ENCODE assay signal across 9 cellular contexts in genomic region chr9:127853312-127854168, GRCh38. TPM values are rescaled to one million over a fixed set of nuclear protein-coding genes. Genes with fewer than 3 reads are reported as not detected.
A peak's percentile ranks its signal among the peaks of the same experiment; 100 is the strongest.
DNase-seq lines count a peak whose midpoint lies in the region; ATAC-seq, FAIRE-seq and TF ChIP-seq lines count a peak whose summit lies in the region.
"Had no signal": no experiment of that assay in that cellular context is flagged by ENCODE, and none has a peak within 500 bp of the region (broad histone marks: within the 10 kb centered on the region; RNA-seq: fewer than 3 reads in every experiment).

No MANE protein-coding gene starts in this region.

- H3K4me1 ChIP-seq in K562 (replicated peaks in 1 of 2; ENCODE audit: control insufficient read depth in 2 of 2, insufficient read depth in 2 of 2, low read length in 2 of 2) (peaks cover 16 to 38% of the 10 kb centered on the region in 2 experiments), right lobe of liver (peaks cover 0 to 6% (median 4%) of the 10 kb centered on the region in 4 donors), testis (peaks cover 26% of the 10 kb centered on the region)

- in situ Hi-C loops in K562 (cut with MboI): no loop called here

- no peaks in the 10 kb centered on the region for H3K79me2 ChIP-seq in K562 (ENCODE audit: control insufficient read depth, insufficient read depth, low read length)

- H4K20me1 ChIP-seq in K562 (replicated peaks; ENCODE audit: control insufficient read depth, insufficient read depth, low read length): no peaks in the 10 kb centered on the region

- peaks cover 20% of the 10 kb centered on the region for H3K4me1 Mint-ChIP-seq in T-helper 1 cell treated with Interleukin-12 subunit alpha and Interleukin-12 subunit beta and Interleukin-4 antibody, amounts not matched to agents 30 μg/mL and 1 μg/mL, for 36 hours (ENCODE audit: low read depth)

- peak overlapping the region in 1 of 2 experiments; percentile 76; a peak in 1 of 4 replicates for H3K9ac ChIP-seq in K562 (ENCODE audit: insufficient read depth in 1 of 2, low read depth in 2 of 2, low read length in 2 of 2)

- H3K4me2 ChIP-seq in K562 (ENCODE audit: insufficient read depth, low read length): no peak overlapping the region

- no TSS peak for BruUV-seq in K562 (replicated peaks; lab: Mats Ljungman, UMichigan)

- no peaks in the 10 kb centered on the region for H3K9me1 ChIP-seq in K562 (ENCODE audit: control insufficient read depth, insufficient read depth, low read length)

- CTCF ChIA-PET in K562 (lab: Yijun Ruan, JAX; ENCODE audit: low intra/inter-chr PET ratio): no interaction called here

- no peak for TF ChIP-seq RAD21 in K562 (CRISPR knock-in tag; conservative IDR thresholded peaks at IDR 0.05 in 1 of 2, IDR thresholded peaks at IDR 0.05 in 1 of 2)

- H3K4me3 Mint-ChIP-seq in T-helper 1 cell treated with Interleukin-12 subunit alpha and Interleukin-12 subunit beta and Interleukin-4 antibody, amounts not matched to agents 30 μg/mL and 1 μg/mL, for 36 hours: peak overlapping the region; percentile 87

- 54% methylated on average over 13 of the region's 13 CpGs for WGBS in K562 (ENCODE audit: insufficient coverage, low coverage, missing lambda C conversion rate)
- WGBS in right lobe of liver (ENCODE audit: insufficient coverage, low coverage, low lambda C conversion rate, missing lambda C conversion rate): 0% methylated on average over 1 of the region's 13 CpGs
- WGBS in testis, 2 donors: 30 to 64% methylated on average over 10 to 13 of the region's 13 CpGs

- TF ChIP-seq CTCF in K562 (IDR thresholded peaks at IDR 0.05 in 2 of 3, conservative IDR thresholded peaks at IDR 0.05 in 1 of 3; ENCODE audit: insufficient read depth in 2 of 3, low read depth in 1 of 3, low read length in 3 of 3) (no peak), right lobe of liver (IDR thresholded peaks at IDR 0.05) (no peak), testis (IDR thresholded peaks at IDR 0.05) (no peak)

- no peak overlapping the region for H3K4me3 ChIP-seq in K562
- H3K4me3 ChIP-seq in right lobe of liver: peak overlapping the region; percentile 52 to 58 (median 53)
- H3K4me3 ChIP-seq in testis: peak overlapping the region; percentile 72 to 83

- no peak for DNase-seq in T-helper 1 cell
- no peak for DNase-seq in K562 (ENCODE audit: extremely low read depth in 1 of 4, low spot score in 3 of 4)
- no peak for DNase-seq in right lobe of liver
- no peak for DNase-seq in testis
- no peak for DNase-seq in kidney glomerular epithelial cell (lab: John Stamatoyannopoulos, UW)
- no peak for DNase-seq in SKM-1 (lab: John Stamatoyannopoulos, UW; ENCODE audit: unreplicated experiment)

- POLR2A ChIA-PET in K562 (lab: Yijun Ruan, JAX): interaction anchor here (0.7 to 1.4 kb wide), 3 partner anchors 13 to 509 kb away, joined by 3 to 6 read pairs (median 3); no protein-coding TSS in a partner anchor

- no peak overlapping the region for H3K27ac ChIP-seq in K562 (ENCODE audit: extremely low read depth, low read depth, low read length)
- H3K27ac ChIP-seq in right lobe of liver: peak overlapping the region; percentile 30 to 78 (median 53)
- peak overlapping the region; percentile 88 to 93 for H3K27ac ChIP-seq in testis

- TF ChIP-seq POLR2A in K562 (conservative IDR thresholded peaks at IDR 0.05): no peak
- no peak for TF ChIP-seq POLR2A in right lobe of liver (IDR thresholded peaks at IDR 0.05)
- no peak for TF ChIP-seq POLR2A in testis (IDR thresholded peaks at IDR 0.05)

- H2AFZ ChIP-seq in K562 (ENCODE audit: low read depth, low read length): no peak overlapping the region

- H3K36me3 ChIP-seq in K562 (ENCODE audit: control insufficient read depth, insufficient read depth, low read length) (no peaks in the 10 kb centered on the region), right lobe of liver (no peaks in the 10 kb centered on the region), testis (ENCODE audit: low read depth, missing control alignments) (no peaks in the 10 kb centered on the region)

- no peak for TF ChIP-seq EP300 in K562 (IDR thresholded peaks at IDR 0.05; ENCODE audit: low read length)

- ATAC-seq in K562 (no peak), right lobe of liver (no peak), GM18517 (IDR thresholded peaks at IDR 0.05; ENCODE audit: unreplicated experiment) (no peak)

- no peak for FAIRE-seq in K562 (lab: Jason Lieb, UNC)
- FAIRE-seq: A204.1 had no signal

- H3K27ac Mint-ChIP-seq in T-helper 1 cell treated with Interleukin-12 subunit alpha and Interleukin-12 subunit beta and Interleukin-4 antibody, amounts not matched to agents 30 μg/mL and 1 μg/mL, for 36 hours: peak overlapping the region; percentile 79

- H3K9me3 Mint-ChIP-seq in T-helper 1 cell treated with Interleukin-12 subunit alpha and Interleukin-12 subunit beta and Interleukin-4 antibody, amounts not matched to agents 30 μg/mL and 1 μg/mL, for 36 hours: peaks cover 15% of the 10 kb centered on the region

- H3K27me3 Mint-ChIP-seq in T-helper 1 cell treated with Interleukin-12 subunit alpha and Interleukin-12 subunit beta and Interleukin-4 antibody, amounts not matched to agents 30 μg/mL and 1 μg/mL, for 36 hours (ENCODE audit: low read depth): no peaks in the 10 kb centered on the region

- H3K27me3 ChIP-seq in K562 (ENCODE audit: control insufficient read depth in 2 of 2, insufficient read depth in 2 of 2, low read length in 2 of 2): no peaks in the 10 kb centered on the region
- H3K27me3 ChIP-seq in right lobe of liver: no peaks in the 10 kb centered on the region
- no peaks in the 10 kb centered on the region for H3K27me3 ChIP-seq in testis

- intact Hi-C loops in K562 (cut with micrococcal nuclease) (no loop called here), right lobe of liver (cut with DNase I) (no loop called here), testis (cut with DNase I; ENCODE audit: low total_unique reads) (no loop called here)

- H3K9me3 ChIP-seq in K562 (replicated peaks; ENCODE audit: control insufficient read depth, insufficient read depth, low read depth, low read length): peaks cover 15% of the 10 kb centered on the region
- no peaks in the 10 kb centered on the region for H3K9me3 ChIP-seq in right lobe of liver
- no peaks in the 10 kb centered on the region for H3K9me3 ChIP-seq in testis

- peaks cover 18% of the 10 kb centered on the region for H3K36me3 Mint-ChIP-seq in T-helper 1 cell treated with Interleukin-12 subunit alpha and Interleukin-12 subunit beta and Interleukin-4 antibody, amounts not matched to agents 30 μg/mL and 1 μg/mL, for 36 hours (ENCODE audit: low read depth)

RNA-seq across cellular contexts. Expression of gene ENG, which starts 0.9 kb away (rescaled TPM):
- 0.51 and 0.69 TPM in 2 replicates for total RNA-seq in K562 (2011; cell fraction: chromatin; rRNA removed; ENCODE audit: low replicate concordance)
- 0.50 and 1.1 TPM in 2 replicates for total RNA-seq in K562 (2011; cell fraction: nucleolus; rRNA removed)
- not detected in 2 replicates for total RNA-seq in K562 (2011; cell fraction: nucleoplasm; rRNA removed)
- total RNA-seq in K562 (2014; rRNA removed): 0.16 and 0.23 TPM in 2 replicates
- total RNA-seq in K562 (2014; rRNA removed; fragmentation: Illumina TruSeq; extraction: Trizol): 0.07 TPM in 1 of 2 replicates, not detected in the other
- 0.04 TPM in 1 of 2 replicates, not detected in the other for total RNA-seq in K562 (2015; rRNA removed; fragmentation: Illumina TruSeq; extraction: Trizol)
- total RNA-seq in K562 (2021): 0.40 and 0.51 TPM in 2 replicates
- 0.14 and 0.27 TPM in 2 replicates for polyA plus RNA-seq in K562 (2011; rRNA removed)
- 0.19 TPM in 2 replicates for polyA plus RNA-seq in K562 (2011; cell fraction: cytosol; rRNA removed)
- polyA plus RNA-seq in K562 (2011; cell fraction: nucleus; rRNA removed): 0.21 and 0.33 TPM in 2 replicates
- 0.73 and 1.6 TPM in 2 replicates for polyA plus RNA-seq in K562 (2012)
- 0.24 and 0.28 TPM in 2 replicates for polyA plus RNA-seq in K562 (2014; fragmentation: Illumina TruSeq; extraction: Trizol)
- polyA plus RNA-seq in K562 (2014; fragmentation: Nextera tagmentation; extraction: Ambion mirVana): under 1 TPM in 1 of 2 experiments, not detected in 1; 0.13 TPM
- polyA plus RNA-seq in K562 (2014; rRNA removed): 0.13 TPM in 1 of 2 replicates, not detected in the other
- 0.06 TPM in 1 of 2 replicates, not detected in the other for polyA minus RNA-seq in K562 (2011; rRNA and poly(A)+ RNA removed)
- 0.64 TPM in 1 of 2 replicates, not detected in the other for polyA minus RNA-seq in K562 (2011; cell fraction: cytosol; rRNA and poly(A)+ RNA removed)
- not detected in 2 replicates for polyA minus RNA-seq in K562 (2011; cell fraction: nucleus; rRNA and poly(A)+ RNA removed)
- 10 to 100 TPM; 27.4 to 90.1 (median 54.1) TPM for total RNA-seq in right lobe of liver
- total RNA-seq in testis: 100 to 1,000 TPM; 132 to 214 TPM
- polyA plus RNA-seq in testis (ENCODE audit: insufficient read depth, low read depth, low replicate concordance): 144 TPM

RNA-seq across cellular contexts. Expression of gene AK1, which starts 23.9 kb away (rescaled TPM):
- 1.9 and 7.3 TPM in 2 replicates for total RNA-seq in K562 (2011; cell fraction: chromatin; rRNA removed; ENCODE audit: low replicate concordance)
- total RNA-seq in K562 (2011; cell fraction: nucleolus; rRNA removed): 7.1 and 11.2 TPM in 2 replicates
- 3.7 and 5.5 TPM in 2 replicates for total RNA-seq in K562 (2011; cell fraction: nucleoplasm; rRNA removed)
- total RNA-seq in K562 (2014; rRNA removed): 33.2 and 56.5 TPM in 2 replicates
- total RNA-seq in K562 (2014; rRNA removed; fragmentation: Illumina TruSeq; extraction: Trizol): 15.1 and 22.6 TPM in 2 replicates
- total RNA-seq in K562 (2015; rRNA removed; fragmentation: Illumina TruSeq; extraction: Trizol): 38.7 and 39.0 TPM in 2 replicates
- total RNA-seq in K562 (2021): 67.6 and 71.8 TPM in 2 replicates
- polyA plus RNA-seq in K562 (2011; rRNA removed): 37.2 and 44.6 TPM in 2 replicates
- 48.4 and 109 TPM in 2 replicates for polyA plus RNA-seq in K562 (2011; cell fraction: cytosol; rRNA removed)
- polyA plus RNA-seq in K562 (2011; cell fraction: nucleus; rRNA removed): 29.2 and 57.2 TPM in 2 replicates
- polyA plus RNA-seq in K562 (2012): 69.4 and 83.0 TPM in 2 replicates
- polyA plus RNA-seq in K562 (2014; fragmentation: Illumina TruSeq; extraction: Trizol): 68.8 and 76.7 TPM in 2 replicates
- polyA plus RNA-seq in K562 (2014; fragmentation: Nextera tagmentation; extraction: Ambion mirVana): 10 to 100 TPM; 10.1 to 38.9 TPM
- 58.1 and 73.2 TPM in 2 replicates for polyA plus RNA-seq in K562 (2014; rRNA removed)
- 10.3 and 14.5 TPM in 2 replicates for polyA minus RNA-seq in K562 (2011; rRNA and poly(A)+ RNA removed)
- polyA minus RNA-seq in K562 (2011; cell fraction: cytosol; rRNA and poly(A)+ RNA removed): 11.4 and 13.5 TPM in 2 replicates
- polyA minus RNA-seq in K562 (2011; cell fraction: nucleus; rRNA and poly(A)+ RNA removed): 1.2 and 2.1 TPM in 2 replicates
- 10 to 100 TPM; 31.4 to 78.6 (median 51.7) TPM for total RNA-seq in right lobe of liver
- 100 to 1,000 TPM in 1 of 2 donors, 10 to 100 TPM in 1; 86.7 to 103 TPM for total RNA-seq in testis
- polyA plus RNA-seq in testis (ENCODE audit: insufficient read depth, low read depth, low replicate concordance): 154 TPM

RNA-seq across cellular contexts. Expression of gene ST6GALNAC6, which starts 45.9 kb away (rescaled TPM):
- 18.9 and 41.8 TPM in 2 replicates for total RNA-seq in K562 (2011; cell fraction: chromatin; rRNA removed; ENCODE audit: low replicate concordance)
- 25.3 and 31.9 TPM in 2 replicates for total RNA-seq in K562 (2011; cell fraction: nucleolus; rRNA removed)
- total RNA-seq in K562 (2011; cell fraction: nucleoplasm; rRNA removed): 19.5 and 22.4 TPM in 2 replicates
- total RNA-seq in K562 (2014; rRNA removed) (13.0 and 16.0 TPM in 2 replicates), K562 (2014; rRNA removed; fragmentation: Illumina TruSeq; extraction: Trizol) (6.4 and 8.2 TPM in 2 replicates), K562 (2015; rRNA removed; fragmentation: Illumina TruSeq; extraction: Trizol) (16.8 and 17.0 TPM in 2 replicates), K562 (2021) (17.3 and 18.7 TPM in 2 replicates), right lobe of liver (10 to 100 TPM; 22.5 to 40.3 (median 29.8) TPM), testis (10 to 100 TPM; 46.3 to 70.3 TPM)
- polyA plus RNA-seq in K562 (2011; rRNA removed) (23.0 and 23.7 TPM in 2 replicates), K562 (2014; fragmentation: Illumina TruSeq; extraction: Trizol) (14.5 and 15.6 TPM in 2 replicates), K562 (2014; fragmentation: Nextera tagmentation; extraction: Ambion mirVana) (under 1 TPM; 0.13 to 0.20 TPM), K562 (2014; rRNA removed) (16.4 and 19.0 TPM in 2 replicates), testis (ENCODE audit: insufficient read depth, low read depth, low replicate concordance) (43.0 TPM)
- 30.5 and 46.9 TPM in 2 replicates for polyA plus RNA-seq in K562 (2011; cell fraction: cytosol; rRNA removed)
- polyA plus RNA-seq in K562 (2011; cell fraction: nucleus; rRNA removed): 51.3 and 78.0 TPM in 2 replicates
- polyA plus RNA-seq in K562 (2012): 13.2 and 13.7 TPM in 2 replicates
- 5.5 and 6.3 TPM in 2 replicates for polyA minus RNA-seq in K562 (2011; rRNA and poly(A)+ RNA removed)
- 3.5 and 5.2 TPM in 2 replicates for polyA minus RNA-seq in K562 (2011; cell fraction: cytosol; rRNA and poly(A)+ RNA removed)
- polyA minus RNA-seq in K562 (2011; cell fraction: nucleus; rRNA and poly(A)+ RNA removed): 10.4 and 11.2 TPM in 2 replicates

RNA-seq across cellular contexts. Expression of gene FPGS, which starts 50.9 kb away (rescaled TPM):
- 82.8 and 192 TPM in 2 replicates for total RNA-seq in K562 (2011; cell fraction: chromatin; rRNA removed; ENCODE audit: low replicate concordance)
- total RNA-seq in K562 (2011; cell fraction: nucleolus; rRNA removed): 117 and 131 TPM in 2 replicates
- total RNA-seq in K562 (2011; cell fraction: nucleoplasm; rRNA removed): 76.6 and 93.6 TPM in 2 replicates
- total RNA-seq in K562 (2014; rRNA removed): 77.1 and 91.1 TPM in 2 replicates
- 19.7 and 32.6 TPM in 2 replicates for total RNA-seq in K562 (2014; rRNA removed; fragmentation: Illumina TruSeq; extraction: Trizol)
- total RNA-seq in K562 (2015; rRNA removed; fragmentation: Illumina TruSeq; extraction: Trizol): 52.9 and 54.0 TPM in 2 replicates
- total RNA-seq in K562 (2021): 85.1 and 90.2 TPM in 2 replicates
- polyA plus RNA-seq in K562 (2011; rRNA removed): 59.2 and 65.5 TPM in 2 replicates
- polyA plus RNA-seq in K562 (2011; cell fraction: cytosol; rRNA removed): 77.6 and 147 TPM in 2 replicates
- 83.8 and 119 TPM in 2 replicates for polyA plus RNA-seq in K562 (2011; cell fraction: nucleus; rRNA removed)
- polyA plus RNA-seq in K562 (2012): 59.3 and 62.8 TPM in 2 replicates
- 86.4 and 87.8 TPM in 2 replicates for polyA plus RNA-seq in K562 (2014; fragmentation: Illumina TruSeq; extraction: Trizol)
- 1 to 10 TPM in 1 of 2 experiments, under 1 TPM in 1; 0.84 to 2.0 TPM for polyA plus RNA-seq in K562 (2014; fragmentation: Nextera tagmentation; extraction: Ambion mirVana)
- polyA plus RNA-seq in K562 (2014; rRNA removed): 61.4 and 63.1 TPM in 2 replicates
- polyA minus RNA-seq in K562 (2011; rRNA and poly(A)+ RNA removed): 31.3 and 52.3 TPM in 2 replicates
- 47.3 and 50.9 TPM in 2 replicates for polyA minus RNA-seq in K562 (2011; cell fraction: cytosol; rRNA and poly(A)+ RNA removed)
- 28.5 and 31.4 TPM in 2 replicates for polyA minus RNA-seq in K562 (2011; cell fraction: nucleus; rRNA and poly(A)+ RNA removed)
- 10 to 100 TPM; 44.3 to 68.5 (median 56.9) TPM for total RNA-seq in right lobe of liver
- total RNA-seq in testis: 100 to 1,000 TPM in 1 of 2 donors, 10 to 100 TPM in 1; 99.3 to 105 TPM
- 37.9 TPM for polyA plus RNA-seq in testis (ENCODE audit: insufficient read depth, low read depth, low replicate concordance)

Comparison
In these comparisons a context has a peak if more than half of its experiments do, and no peak if none do; other contexts are left out.
1. RNA of gene ENG, which starts 0.9 kb away (total RNA-seq): 132 to 214 TPM in testis and 27.4 to 90.1 TPM in right lobe of liver; 0.04 to 1.1 TPM in K562; every median in the first group is over 10 times any median in the second.